ENCODE assay signal across 8 cellular contexts in genomic region chr7:100888988-100889760, GRCh38. TPM values are rescaled to one million over a fixed set of nuclear protein-coding genes. Genes with fewer than 3 reads are reported as not detected.
DNase-seq lines count a peak whose midpoint lies in the region; ATAC-seq, FAIRE-seq and TF ChIP-seq lines count a peak whose summit lies in the region.

Gene UFSP1 (minus strand): TSS chr7:100889715. CDS start chr7:100889271, 444 bp downstream.

- H3K79me2 ChIP-seq in endothelial cell of umbilical vein (ENCODE audit: control insufficient read depth, insufficient read depth, low read length), result peaks cover 15% of the 10 kb centered on the region

- no peaks in the 10 kb centered on the region for H3K9me3 ChIP-seq in Panc1 (ENCODE audit: control insufficient read depth, insufficient read depth, low read depth, low read length)
- no peaks in the 10 kb centered on the region for H3K9me3 ChIP-seq in endothelial cell of umbilical vein (replicated peaks; ENCODE audit: control insufficient read depth, insufficient read depth, low read length)

- intact Hi-C loops in Panc1 (cut with micrococcal nuclease; ENCODE audit: unreplicated experiment) (no loop called here), endothelial cell of umbilical vein (cut with micrococcal nuclease) (loop anchor here (1.0 kb wide), 2 partner anchors 14 to 62 kb away; partner anchors contain the start of genes EPHB4 and SRRT)

- H3K9me1 ChIP-seq in endothelial cell of umbilical vein (replicated peaks; ENCODE audit: control insufficient read depth, extremely low read depth, insufficient read depth, low read length), result no peaks in the 10 kb centered on the region

- no peak for TF ChIP-seq CTCF in Panc1 (IDR thresholded peaks at IDR 0.05)
- TF ChIP-seq CTCF in endothelial cell of umbilical vein (IDR thresholded peaks at IDR 0.05; ENCODE audit: extremely low read depth in 1 of 2, insufficient read depth in 1 of 2, low read depth in 1 of 2, low read length in 2 of 2), result no peak
- no peak for TF ChIP-seq CTCF in nephron (IDR thresholded peaks at IDR 0.05; ENCODE audit: unreplicated experiment in 3 of 3)

- peak within 1 kb of the TSS; percentile 43 for H3K4me2 ChIP-seq in endothelial cell of umbilical vein (ENCODE audit: insufficient read depth, low read length)

- CTCF ChIA-PET in Panc1 (lab: Charles Lee) (interaction anchor here (0.5 to 2.0 kb wide), 7 partner anchors 11 to 214 kb away, joined by 3 to 10 read pairs (median 5); partner anchors contain the start of gene EPHB4), endothelial cell of umbilical vein (lab: Charles Lee) (interaction anchor here (0.6 to 1.4 kb wide), 12 partner anchors 14 to 337 kb away, joined by 3 to 13 read pairs (median 5); partner anchors contain the start of genes EPHB4, POP7, SLC12A9 and SRRT)

- H3K27me3 ChIP-seq in Panc1 (ENCODE audit: control insufficient read depth, insufficient read depth, low read length), result no peaks in the 10 kb centered on the region
- no peaks in the 10 kb centered on the region for H3K27me3 ChIP-seq in endothelial cell of umbilical vein (ENCODE audit: control insufficient read depth in 2 of 2, insufficient read depth in 2 of 2, low read length in 2 of 2)

- peak within 1 kb of the TSS; percentile 80 for H2AFZ ChIP-seq in endothelial cell of umbilical vein (ENCODE audit: low read depth, low read length)

- peak within 1 kb of the TSS; percentile 99 for H3K27ac Mint-ChIP-seq in nephron

- H3K4me3 ChIP-seq in Panc1 (ENCODE audit: low read depth in 2 of 2, low read length in 2 of 2) (peak within 1 kb of the TSS; percentile 62 to 72), endothelial cell of umbilical vein (replicated peaks in 1 of 3; ENCODE audit: insufficient read depth in 1 of 3, low read depth in 1 of 3, low read length in 3 of 3) (peak within 1 kb of the TSS; percentile 37 to 41 (median 40))

- ATAC-seq in HG02610 (IDR thresholded peaks at IDR 0.05; ENCODE audit: unreplicated experiment) (peak; percentile 21), Panc1 (peak; percentile 72)

- H3K9ac ChIP-seq in endothelial cell of umbilical vein (replicated peaks; ENCODE audit: extremely low read depth, insufficient read depth, low read length), result peak within 1 kb of the TSS; percentile 44

- H3K27ac ChIP-seq in Panc1 (ENCODE audit: low read length) (peak within 1 kb of the TSS; percentile 89), endothelial cell of umbilical vein (ENCODE audit: insufficient read depth, low read depth, low read length) (no peak within 1 kb of the TSS)

- H3K4me1 Mint-ChIP-seq in nephron, result peaks cover 53% of the 10 kb centered on the region

- TF ChIP-seq POLR2A in endothelial cell of umbilical vein (IDR thresholded peaks at IDR 0.05; ENCODE audit: low read depth, low read length), result peak; percentile 79

- H3K9me3 Mint-ChIP-seq in nephron, result no peaks in the 10 kb centered on the region

- FAIRE-seq in endothelial cell of umbilical vein (lab: Jason Lieb, UNC), result no peak
- no peak for FAIRE-seq in RCC 7860 (lab: Jason Lieb, UNC)

- dilution Hi-C loops in endothelial cell of umbilical vein (cut with MboI; ENCODE audit: extremely low pct_ligation_motif_present, low sequenced_read_pairs), result no loop called here

- H3K4me1 ChIP-seq in Panc1 (ENCODE audit: control insufficient read depth, insufficient read depth, low read length), result peaks cover 36% of the 10 kb centered on the region
- H3K4me1 ChIP-seq in endothelial cell of umbilical vein (ENCODE audit: control insufficient read depth, extremely low read depth, insufficient read depth, low read length), result peaks cover 40% of the 10 kb centered on the region

- H3K27me3 Mint-ChIP-seq in nephron (ENCODE audit: low read depth), result no peaks in the 10 kb centered on the region

- H4K20me1 ChIP-seq in endothelial cell of umbilical vein (replicated peaks; ENCODE audit: control insufficient read depth, extremely low read depth, insufficient read depth, low read length), result no peaks in the 10 kb centered on the region

- in situ Hi-C loops in Panc1 (cut with HindIII; ENCODE audit: low pct_unique_long_range_greater_than_20kb, low sequenced_read_pairs), result no loop called here

- peaks cover 45% of the 10 kb centered on the region for H3K36me3 Mint-ChIP-seq in nephron (ENCODE audit: low read depth)

- peak within 1 kb of the TSS; percentile 89 to 93 (median 93) for H3K4me3 Mint-ChIP-seq in nephron

- no TSS peak for BruUV-seq in Panc1 (replicated peaks; lab: Mats Ljungman, UMichigan)
- BruUV-seq in endothelial cell of umbilical vein (replicated peaks; lab: Mats Ljungman, UMichigan), result TSS peak; percentile 42

- peaks cover 11% of the 10 kb centered on the region for H3K36me3 ChIP-seq in Panc1 (ENCODE audit: control insufficient read depth, insufficient read depth, low read length)
- H3K36me3 ChIP-seq in endothelial cell of umbilical vein (ENCODE audit: control insufficient read depth in 2 of 2, extremely low read depth in 1 of 2, insufficient read depth in 2 of 2, low read length in 2 of 2), result peaks cover 18 to 36% of the 10 kb centered on the region in 2 experiments

- POLR2A ChIA-PET in Panc1 (lab: Charles Lee), result interaction anchor here (0.5 to 1.0 kb wide), 7 partner anchors 14 to 1447 kb away, joined by 3 to 11 read pairs (median 7); partner anchors contain the start of gene SRRT
- POLR2A ChIA-PET in endothelial cell of umbilical vein (lab: Charles Lee), result interaction anchor here (0.5 to 4.2 kb wide), 12 partner anchors 14 to 412 kb away, joined by 3 to 27 read pairs (median 4); partner anchors contain the start of genes FBXO24, FIS1, POP7 and SERPINE1

- DNase-seq in NCI-H146 (lab: John Stamatoyannopoulos, UW) (peak; percentile 76), NCI-H146 treated with DMSO at 0.1 percent for 48 hours (lab: John Stamatoyannopoulos, UW; ENCODE audit: unreplicated experiment) (no peak), Panc1 (ENCODE audit: low read depth, low spot score) (no peak), endothelial cell of umbilical vein (ENCODE audit: low read depth, low spot score) (no peak), RCC 7860 (ENCODE audit: low spot score) (no peak), HPDE6-E6E7 (ENCODE audit: extremely low spot score) (no peak)

TF ChIP-seq in endothelial cell of umbilical vein, 7 proteins besides CTCF, POLR2A, EP300 and RAD21:
- TF ChIP-seq GATA2 (IDR thresholded peaks at IDR 0.05; ENCODE audit: insufficient read depth, insufficient read length, low read depth, low read length) (no peak), MAX (IDR thresholded peaks at IDR 0.05; ENCODE audit: insufficient read depth, insufficient read length) (peak; percentile 27), POLR2AphosphoS5 (IDR thresholded peaks at IDR 0.05; ENCODE audit: insufficient read depth, low read depth, low read length) (peak; percentile 38), MYC (IDR thresholded peaks at IDR 0.05; ENCODE audit: low read depth, low read length) (no peak), JUN (IDR thresholded peaks at IDR 0.05; ENCODE audit: borderline replicate concordance, insufficient read depth, insufficient read length, low read depth) (no peak), FOS (IDR thresholded peaks at IDR 0.05; ENCODE audit: borderline replicate concordance, insufficient read depth, low read length) (no peak), EZH2 (IDR thresholded peaks at IDR 0.05; ENCODE audit: borderline replicate concordance, low read depth, low read length, severe bottlenecking) (no peak)
TF ChIP-seq in endothelial cell of umbilical vein: peak in this region for 2.

RNA-seq across cellular contexts. Expression of gene UFSP1, which starts in this region (rescaled TPM):
- total RNA-seq in Panc1 (2021; ENCODE audit: unreplicated experiment), result 3.3 TPM
- polyA plus RNA-seq in Panc1 (2012; ENCODE audit: insufficient read length), result 6.2 TPM
- 0.93 and 1.6 TPM in 2 replicates for total RNA-seq in endothelial cell of umbilical vein
- 0.84 and 1.1 TPM in 2 replicates for polyA plus RNA-seq in endothelial cell of umbilical vein
- polyA plus RNA-seq in endothelial cell of umbilical vein (2011; cell fraction: cytosol; rRNA removed), result 0.25 and 0.35 TPM in 2 replicates
- 0.43 and 0.53 TPM in 2 replicates for polyA plus RNA-seq in endothelial cell of umbilical vein (2011; cell fraction: nucleus; rRNA removed)
- 0.79 and 0.90 TPM in 2 replicates for polyA plus RNA-seq in endothelial cell of umbilical vein (2012)
- 1.6 TPM in 1 of 2 replicates, not detected in the other for polyA minus RNA-seq in endothelial cell of umbilical vein
- polyA minus RNA-seq in endothelial cell of umbilical vein (2011; cell fraction: cytosol; rRNA and poly(A)+ RNA removed), result 6.0 TPM
- 0.91 and 1.3 TPM in 2 replicates for polyA minus RNA-seq in endothelial cell of umbilical vein (2011; cell fraction: nucleus; rRNA and poly(A)+ RNA removed)
